9 cellular contexts compared by ENCODE assay signal in the genomic region with DNA sequence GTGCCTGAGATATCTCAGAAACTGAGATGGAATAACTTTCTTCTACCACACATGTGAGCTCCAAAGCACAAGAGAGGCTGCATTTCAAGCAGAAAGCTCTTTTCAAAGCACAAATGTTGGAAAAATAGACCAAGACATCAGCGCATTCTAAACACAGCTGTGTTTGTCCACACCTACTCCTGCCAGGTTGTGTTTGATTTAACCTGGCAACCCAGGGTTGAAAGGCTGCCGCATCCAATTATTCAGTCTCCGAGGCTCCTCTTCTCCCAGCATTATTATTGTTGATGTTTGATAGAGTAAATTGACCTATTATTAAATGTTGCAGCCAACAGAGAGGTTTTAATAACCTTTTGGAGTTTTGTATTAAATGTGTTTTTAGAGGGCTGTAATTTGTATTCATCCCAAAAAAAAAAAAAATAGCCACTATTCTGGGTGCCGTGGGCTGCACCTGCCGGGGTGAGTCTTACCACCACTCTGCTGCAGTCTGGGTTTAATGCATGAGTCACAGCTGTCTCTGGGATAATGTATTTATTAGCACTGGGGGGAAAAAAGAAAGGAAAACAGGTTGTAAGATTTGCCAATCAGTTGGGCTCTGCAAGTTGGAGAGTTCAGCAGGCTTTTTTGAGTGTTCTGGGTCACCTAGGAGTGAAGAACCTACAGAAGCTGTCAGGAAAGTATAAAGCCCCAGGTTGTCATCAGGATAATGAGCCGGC.
DNase-seq lines count a peak whose midpoint lies in the region; ATAC-seq, FAIRE-seq and TF ChIP-seq lines count a peak whose summit lies in the region.
"Had no signal": no experiment of that assay in that cellular context is flagged by ENCODE, and none has a peak within 500 bp of the region (broad histone marks: within the 10 kb centered on the region; RNA-seq: fewer than 3 reads in every experiment).

No MANE protein-coding gene starts in this region.

- intact Hi-C loops in endothelial cell of umbilical vein (cut with micrococcal nuclease) = loop anchor here (5.0 to 10.0 kb wide), 3 partner anchors 733 to 876 kb away; no protein-coding TSS in a partner anchor

- no peaks in the 10 kb centered on the region for H3K36me3 ChIP-seq in GM23338 (ENCODE audit: insufficient read depth)
- no peaks in the 10 kb centered on the region for H3K36me3 ChIP-seq in endothelial cell of umbilical vein (ENCODE audit: control insufficient read depth in 2 of 2, extremely low read depth in 1 of 2, insufficient read depth in 2 of 2, low read length in 2 of 2)
- H3K36me3 ChIP-seq in WERI-Rb-1 = no peaks in the 10 kb centered on the region

- H3K4me3 Mint-ChIP-seq in GM23338 (no peak overlapping the region), progenitor cell of endocrine pancreas (ENCODE audit: low read depth) (peak overlapping the region; percentile 48)

- H3K27me3 ChIP-seq in GM23338 (ENCODE audit: insufficient read depth) (no peaks in the 10 kb centered on the region), endothelial cell of umbilical vein (ENCODE audit: control insufficient read depth in 2 of 2, insufficient read depth in 2 of 2, low read length in 2 of 2) (no peaks in the 10 kb centered on the region), WERI-Rb-1 (ENCODE audit: insufficient read depth, low read depth, severe bottlenecking) (no peaks in the 10 kb centered on the region)

- H3K9me1 ChIP-seq in endothelial cell of umbilical vein (replicated peaks; ENCODE audit: control insufficient read depth, extremely low read depth, insufficient read depth, low read length) = no peaks in the 10 kb centered on the region

- H3K27ac ChIP-seq in GM23338 (ENCODE audit: low read depth) = no peak overlapping the region
- peak overlapping the region; percentile 97 for H3K27ac ChIP-seq in endothelial cell of umbilical vein (ENCODE audit: insufficient read depth, low read depth, low read length)
- no peak overlapping the region for H3K27ac ChIP-seq in WERI-Rb-1

- CTCF ChIA-PET in endothelial cell of umbilical vein (lab: Charles Lee) = interaction anchor here (1.0 to 3.3 kb wide), 8 partner anchors 9 to 820 kb away, joined by 3 to 19 read pairs (median 4); no protein-coding TSS in a partner anchor

- no peak for TF ChIP-seq POLR2A in endothelial cell of umbilical vein (IDR thresholded peaks at IDR 0.05; ENCODE audit: low read depth, low read length)

- TF ChIP-seq CTCF in GM23338 (conservative IDR thresholded peaks at IDR 0.05; ENCODE audit: low read depth in 2 of 2) = no peak
- TF ChIP-seq CTCF in endothelial cell of umbilical vein (IDR thresholded peaks at IDR 0.05; ENCODE audit: extremely low read depth in 1 of 2, insufficient read depth in 1 of 2, low read depth in 1 of 2, low read length in 2 of 2) = no peak
- TF ChIP-seq CTCF in progenitor cell of endocrine pancreas (IDR thresholded peaks at IDR 0.05; ENCODE audit: unreplicated experiment) = no peak
- TF ChIP-seq CTCF in WERI-Rb-1 (IDR thresholded peaks at IDR 0.05; ENCODE audit: low read depth, low read length) = no peak

- peak overlapping the region; percentile 82 for H3K9ac ChIP-seq in endothelial cell of umbilical vein (replicated peaks; ENCODE audit: extremely low read depth, insufficient read depth, low read length)

- H3K9me2 ChIP-seq in GM23338 (ENCODE audit: insufficient read depth) = 0 out of 2 replicates have a peak, but pooled peaks cover 5% of the 10 kb centered on the region

- DNase-seq in GM23338 (ENCODE audit: low spot score) (no peak), NCI-H510A treated with DMSO at 0.1 percent for 48 hours (lab: John Stamatoyannopoulos, UW) (peak; percentile 66), endothelial cell of umbilical vein (ENCODE audit: low read depth, low spot score) (no peak), progenitor cell of endocrine pancreas (ENCODE audit: low spot score, unreplicated experiment) (no peak), ecto neural progenitor cell (ENCODE audit: low spot score) (no peak), WERI-Rb-1 (no peak)
- DNase-seq: T-helper 9 cell had no signal

- peaks cover 7% of the 10 kb centered on the region for H3K27me3 Mint-ChIP-seq in GM23338 (ENCODE audit: insufficient read depth, low read depth, poor library complexity)
- H3K27me3 Mint-ChIP-seq in progenitor cell of endocrine pancreas = no peaks in the 10 kb centered on the region

- BruUV-seq in endothelial cell of umbilical vein (replicated peaks; lab: Mats Ljungman, UMichigan) = TSS peak; percentile 80

- H3K9me3 ChIP-seq in endothelial cell of umbilical vein (replicated peaks; ENCODE audit: control insufficient read depth, insufficient read depth, low read length) = no peaks in the 10 kb centered on the region
- peaks cover 3% of the 10 kb centered on the region for H3K9me3 ChIP-seq in WERI-Rb-1 (ENCODE audit: severe bottlenecking)

- H2AFZ ChIP-seq in GM23338 (peak overlapping the region; percentile 76), endothelial cell of umbilical vein (ENCODE audit: low read depth, low read length) (peak overlapping the region; percentile 32)

- H3K4me1 Mint-ChIP-seq in GM23338 = peaks cover 21% of the 10 kb centered on the region
- peaks cover 50% of the 10 kb centered on the region for H3K4me1 Mint-ChIP-seq in progenitor cell of endocrine pancreas (ENCODE audit: low read depth)

- no peak overlapping the region for H3K4me3 ChIP-seq in GM23338
- H3K4me3 ChIP-seq in endothelial cell of umbilical vein (replicated peaks in 1 of 3; ENCODE audit: insufficient read depth in 1 of 3, low read depth in 1 of 3, low read length in 3 of 3) = peak overlapping the region in 1 of 3 experiments; percentile 36
- no peak overlapping the region for H3K4me3 ChIP-seq in WERI-Rb-1 (ENCODE audit: low read depth, low read length)

- dilution Hi-C loops in endothelial cell of umbilical vein (cut with MboI; ENCODE audit: extremely low pct_ligation_motif_present, low sequenced_read_pairs) = no loop called here

- H3K4me2 ChIP-seq in GM23338 (peak overlapping the region; percentile 11; the same call in 1 of the 2 replicates), endothelial cell of umbilical vein (ENCODE audit: insufficient read depth, low read length) (peak overlapping the region; percentile 68)

- FAIRE-seq in endothelial cell of umbilical vein (lab: Jason Lieb, UNC) = peak; percentile 26

- H3K27ac Mint-ChIP-seq in GM23338 (no peak overlapping the region), progenitor cell of endocrine pancreas (peak overlapping the region; percentile 93)

- H3K4me1 ChIP-seq in GM23338 (ENCODE audit: insufficient read depth) (peaks cover 16% of the 10 kb centered on the region), endothelial cell of umbilical vein (ENCODE audit: control insufficient read depth, extremely low read depth, insufficient read depth, low read length) (peaks cover 16% of the 10 kb centered on the region)

- H4K20me1 ChIP-seq in GM23338 (replicated peaks; ENCODE audit: insufficient read depth) = no peaks in the 10 kb centered on the region
- H4K20me1 ChIP-seq in endothelial cell of umbilical vein (replicated peaks; ENCODE audit: control insufficient read depth, extremely low read depth, insufficient read depth, low read length) = no peaks in the 10 kb centered on the region

- no peaks in the 10 kb centered on the region for H3F3A ChIP-seq in GM23338 (replicated peaks; ENCODE audit: low read depth)

- H3K79me2 ChIP-seq in GM23338 (replicated peaks; ENCODE audit: insufficient read depth) (no peaks in the 10 kb centered on the region), endothelial cell of umbilical vein (ENCODE audit: control insufficient read depth, insufficient read depth, low read length) (no peaks in the 10 kb centered on the region)

- H3K9me3 Mint-ChIP-seq in GM23338 = peaks cover 5% of the 10 kb centered on the region; the same call in 2 of the 3 replicates
- H3K9me3 Mint-ChIP-seq in progenitor cell of endocrine pancreas (ENCODE audit: low read depth) = no peaks in the 10 kb centered on the region

- ATAC-seq in GM23338 (no peak), HG02870 (IDR thresholded peaks at IDR 0.05; ENCODE audit: unreplicated experiment) (no peak), GM19035 (IDR thresholded peaks at IDR 0.05; ENCODE audit: unreplicated experiment) (no peak)

- H3K36me3 Mint-ChIP-seq in GM23338 (ENCODE audit: low read depth) (peaks cover 4% of the 10 kb centered on the region; the same call in 2 of the 3 replicates), progenitor cell of endocrine pancreas (ENCODE audit: insufficient read depth) (no peaks in the 10 kb centered on the region)

- POLR2A ChIA-PET in endothelial cell of umbilical vein (lab: Charles Lee) = interaction anchor here (0.5 kb wide), 1 partner anchor 54 kb away, joined by 3 read pairs; no protein-coding TSS in a partner anchor

TF ChIP-seq in GM23338, 12 proteins besides CTCF, POLR2A, EP300 and RAD21 (continues in another document):
- TF ChIP-seq ETS1 (IDR thresholded peaks at IDR 0.05) = no peak

TF ChIP-seq in endothelial cell of umbilical vein, 7 proteins besides CTCF, POLR2A, EP300 and RAD21:
- TF ChIP-seq FOS (IDR thresholded peaks at IDR 0.05; ENCODE audit: borderline replicate concordance, insufficient read depth, low read length) = peak; percentile 65
- TF ChIP-seq MAX (IDR thresholded peaks at IDR 0.05; ENCODE audit: insufficient read depth, insufficient read length) = no peak
- TF ChIP-seq JUN (IDR thresholded peaks at IDR 0.05; ENCODE audit: borderline replicate concordance, insufficient read depth, insufficient read length, low read depth) = no peak
